Comparison of ENCODE assay signal across 12 cellular contexts in genomic region chr3:60755094-60755493, GRCh38.
DNase-seq lines count a peak whose midpoint lies in the region; ATAC-seq, FAIRE-seq and TF ChIP-seq lines count a peak whose summit lies in the region.
"Had no signal": no experiment of that assay in that cellular context is flagged by ENCODE, and none has a peak within 500 bp of the region (broad histone marks: within the 10 kb centered on the region; RNA-seq: fewer than 3 reads in every experiment).

No MANE protein-coding gene starts in this region.

- H3K27ac ChIP-seq in breast epithelium, result no peak overlapping the region

- TF ChIP-seq POLR2A in GM12892 (IDR thresholded peaks at IDR 0.05; ENCODE audit: low read depth, low read length), result no peak
- TF ChIP-seq POLR2A in breast epithelium (IDR thresholded peaks at IDR 0.05), result no peak

- no peaks in the 10 kb centered on the region for H3K4me1 ChIP-seq in breast epithelium

- peak; percentile 14 for FAIRE-seq in GM12892 (lab: Jason Lieb, UNC)

- H3K4me3 ChIP-seq in AG09309 (ENCODE audit: control insufficient read depth, low read depth, low read length), result no peak overlapping the region
- no peak overlapping the region for H3K4me3 ChIP-seq in breast epithelium

- no peaks in the 10 kb centered on the region for H3K9me3 ChIP-seq in breast epithelium

- ATAC-seq in GM19035 (IDR thresholded peaks at IDR 0.05; ENCODE audit: unreplicated experiment), result no peak
- ATAC-seq in GM21737 (IDR thresholded peaks at IDR 0.05; ENCODE audit: unreplicated experiment), result no peak
- ATAC-seq: CD8-positive, alpha-beta T cell; sciatic nerve had no signal

- DNase-seq in AG09309 (ENCODE audit: low read depth) (no peak), GM12892 (ENCODE audit: insufficient read length) (no peak), RPMI7951 (ENCODE audit: low read depth) (peak; percentile 58), iPS-NIHi11 (ENCODE audit: low spot score) (peak; percentile 67), NAMALWA (ENCODE audit: low spot score) (no peak), breast epithelium (ENCODE audit: low spot score in 2 of 2) (no peak)
- DNase-seq: CD8-positive, alpha-beta T cell; central memory CD4-positive, alpha-beta T cell; foreskin melanocyte had no signal

- TF ChIP-seq CTCF in AG09309 (IDR thresholded peaks at IDR 0.05; ENCODE audit: control insufficient read depth, insufficient read depth, low read depth, low read length, missing control alignments), result peak; percentile 14
- no peak for TF ChIP-seq CTCF in breast epithelium (IDR thresholded peaks at IDR 0.05)

- H3K36me3 ChIP-seq in breast epithelium, result no peaks in the 10 kb centered on the region

- H3K27me3 ChIP-seq in breast epithelium, result no peaks in the 10 kb centered on the region

- intact Hi-C loops in breast epithelium (cut with DNase I; ENCODE audit: low total_unique reads), result no loop called here

Comparison
In these comparisons a context has a peak if more than half of its experiments do, and no peak if none do; other contexts are left out.
1. DNase-seq: peak in RPMI7951 (single experiment) and iPS-NIHi11 (single experiment); none in AG09309 (single experiment), GM12892 (single experiment), NAMALWA (single experiment) and breast epithelium (0 of 2).